15 cellular contexts compared by ENCODE assay signal in genomic region chr13:66367356-66367755, GRCh38.
"Had no signal": no experiment of that assay in that cellular context is flagged by ENCODE, and none has a peak within 500 bp of the region (broad histone marks: within the 10 kb centered on the region; RNA-seq: fewer than 3 reads in every experiment).

No MANE protein-coding gene starts in this region.

- H3K27ac ChIP-seq: ascending aorta, coronary artery, thyroid gland had no signal

- H3K4me1 ChIP-seq: ascending aorta had no signal

- H3K36me3 ChIP-seq: ascending aorta, thyroid gland had no signal

- H3K4me3 ChIP-seq: ascending aorta, coronary artery, thyroid gland had no signal

- ATAC-seq: activated naive CD8-positive, alpha-beta T cell treated with anti-CD3 and anti-CD28 coated beads, Interleukin-2, amount 50 U/mL, for 24 hours; esophagus mucosa; stimulated activated naive B cell treated with anti-CD40 and anti-IgM and Interleukin-4, amounts not matched to agents 10 μg/mL and 1 μg/mL and 100 μg/mL, for 72 hours had no signal

- H3K27me3 ChIP-seq: ascending aorta, thyroid gland had no signal

- DNase-seq: activated CD4-positive, alpha-beta T cell treated with anti-CD3 and anti-CD28 coated beads, Interleukin-2, amount 10 ng/mL, durations not matched to agents 7 days and 5 days; activated naive CD4-positive, alpha-beta T cell; activated naive CD8-positive, alpha-beta T cell treated with anti-CD3 and anti-CD28 coated beads, Interleukin-2, amount 50 U/mL, for 24 hours; hippocampal formation; kidney; mesendoderm; posterior cingulate gyrus; retina; stimulated activated CD4-positive, alpha-beta T cell treated with anti-CD3 and anti-CD28 coated beads, Interleukin-2, amount 100 ng/mL, for 48 hours; stimulated activated naive B cell treated with anti-CD40 and anti-IgM and Interleukin-4, amounts not matched to agents 10 μg/mL and 1 μg/mL and 100 μg/mL, for 72 hours; SW 1271; thyroid gland had no signal

- H3K9me3 ChIP-seq: ascending aorta, thyroid gland had no signal
